8 cellular contexts compared by ENCODE assay signal in genomic region chr1:21818661-21819060, GRCh38. TPM values are rescaled to one million over a fixed set of nuclear protein-coding genes. Genes with fewer than 3 reads are reported as not detected.
DNase-seq lines count a peak whose midpoint lies in the region; ATAC-seq lines count a peak whose summit lies in the region.

No MANE protein-coding gene starts in this region.

- H3K36me3 Mint-ChIP-seq in activated naive CD8-positive, alpha-beta T cell treated with anti-CD3 and anti-CD28 coated beads for 36 hours = no peaks in the 10 kb centered on the region

- H3K4me3 Mint-ChIP-seq in activated naive CD8-positive, alpha-beta T cell treated with anti-CD3 and anti-CD28 coated beads for 36 hours = no peak overlapping the region

- DNase-seq in GM19238 (ENCODE audit: insufficient read length, low spot score) (peak; percentile 73), NOMO-1 treated with dmso at 0.1 percent for 144 hours (lab: John Stamatoyannopoulos, UW; ENCODE audit: unreplicated experiment) (peak; percentile 48), myocyte (ENCODE audit: low read depth) (peak; percentile 29), NCI-H1694 treated with DMSO at 0.1 percent for 48 hours (lab: John Stamatoyannopoulos, UW) (no peak), inferior parietal cortex (ENCODE audit: extremely low spot score) (no peak), retina (no peak)
- peak; percentile 10 for DNase-seq in activated naive CD8-positive, alpha-beta T cell treated with anti-CD3 and anti-CD28 coated beads for 36 hours

- ATAC-seq in GM19397 (IDR thresholded peaks at IDR 0.05; ENCODE audit: unreplicated experiment) = no peak

- H3K27ac Mint-ChIP-seq in activated naive CD8-positive, alpha-beta T cell treated with anti-CD3 and anti-CD28 coated beads for 36 hours = no peak overlapping the region

- no peaks in the 10 kb centered on the region for H3K9me3 Mint-ChIP-seq in activated naive CD8-positive, alpha-beta T cell treated with anti-CD3 and anti-CD28 coated beads for 36 hours

- H3K27me3 Mint-ChIP-seq in activated naive CD8-positive, alpha-beta T cell treated with anti-CD3 and anti-CD28 coated beads for 36 hours = peaks cover 4% of the 10 kb centered on the region

- peaks cover 3% of the 10 kb centered on the region for H3K4me1 Mint-ChIP-seq in activated naive CD8-positive, alpha-beta T cell treated with anti-CD3 and anti-CD28 coated beads for 36 hours

RNA-seq across cellular contexts. Expression of gene LDLRAD2, which starts 6.6 kb away (rescaled TPM):
- under 1 TPM; 0.19 to 0.22 TPM for total RNA-seq in activated naive CD8-positive, alpha-beta T cell treated with anti-CD3 and anti-CD28 coated beads for 36 hours
- total RNA-seq in myocyte = not detected in 2 replicates
- 50.9 TPM for polyA plus RNA-seq in myocyte (2012)

RNA-seq across cellular contexts. Expression of gene USP48, which starts 35.7 kb away (rescaled TPM):
- total RNA-seq in activated naive CD8-positive, alpha-beta T cell treated with anti-CD3 and anti-CD28 coated beads for 36 hours = 10 to 100 TPM; 45.8 to 50.5 TPM
- 24.6 and 28.4 TPM in 2 replicates for total RNA-seq in myocyte
- 22.5 TPM for polyA plus RNA-seq in myocyte (2012)

Comparison
In these comparisons a context has a peak if more than half of its experiments do, and no peak if none do; other contexts are left out.
1. DNase-seq: peak in GM19238 (single experiment), NOMO-1 treated with dmso at 0.1 percent for 144 hours (single experiment), activated naive CD8-positive, alpha-beta T cell treated with anti-CD3 and anti-CD28 coated beads for 36 hours (single experiment) and myocyte (single experiment); none in NCI-H1694 treated with DMSO at 0.1 percent for 48 hours (single experiment), inferior parietal cortex (single experiment) and retina (single experiment).